In the genomic region with DNA sequence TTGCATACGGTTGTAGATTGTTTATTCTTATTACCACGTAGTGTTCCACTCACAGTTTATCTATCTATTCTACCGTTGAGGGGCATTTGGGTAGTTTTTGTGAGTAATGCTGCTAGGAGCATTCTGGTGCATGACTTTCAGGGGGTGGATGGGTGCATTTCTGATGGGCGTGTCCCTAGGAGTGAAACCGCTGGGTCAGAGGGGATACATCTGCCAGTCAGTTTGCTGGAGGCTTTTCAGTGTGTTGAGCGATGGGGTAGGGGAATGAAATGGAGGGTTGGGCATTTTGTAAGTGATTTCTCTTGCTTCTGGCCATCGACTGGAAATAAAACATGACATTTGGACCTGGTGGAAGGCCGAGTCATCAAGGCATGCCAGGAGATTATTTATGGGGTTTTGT, we compare ENCODE assay signal across 8 cellular contexts.
"Had no signal": no experiment of that assay in that cellular context is flagged by ENCODE, and none has a peak within 500 bp of the region (broad histone marks: within the 10 kb centered on the region; RNA-seq: fewer than 3 reads in every experiment).

No MANE protein-coding gene starts in this region.

- H3K9ac ChIP-seq: GM23248 had no signal

- H3K4me3 ChIP-seq: GM23248, HAP-1 had no signal

- H3K36me3 ChIP-seq: HAP-1 had no signal

- ATAC-seq: HCT116 had no signal

- H3K4me1 ChIP-seq: HAP-1 had no signal

- DNase-seq: GM23248, GOT3, H7, H9, HCEC 1CT, HFFc6 had no signal

- H3K9me3 ChIP-seq: HAP-1 had no signal

- H3K4me3 Mint-ChIP-seq: H9, HFFc6 had no signal

- H3K9me3 Mint-ChIP-seq: H9 had no signal

- H3K27ac ChIP-seq: GM23248 had no signal

- H3K27ac Mint-ChIP-seq: H9, HFFc6 had no signal

- H2AFZ ChIP-seq: GM23248 had no signal
